ENCODE assay signal across 26 cellular contexts in genomic region chr4:52850406-52851119, GRCh38. TPM values are rescaled to one million over a fixed set of nuclear protein-coding genes. Genes with fewer than 3 reads are reported as not detected.
"Had no signal": no experiment of that assay in that cellular context is flagged by ENCODE, and none has a peak within 500 bp of the region (broad histone marks: within the 10 kb centered on the region; RNA-seq: fewer than 3 reads in every experiment).

No MANE protein-coding gene starts in this region.

- H2AFZ ChIP-seq: neural progenitor cell had no signal

- H3K9me3 Mint-ChIP-seq: memory B cell; naive B cell; natural killer cell treated with Interleukin-12 subunit alpha and Interleukin-12 subunit beta and Interleukin-15 and Interleukin-18, amount 100 ng/mL, for 72 hours; neural progenitor cell; stimulated activated memory B cell treated with anti-CD40 and anti-IgM and Interleukin-4, amounts not matched to agents 10 μg/mL and 1 μg/mL and 100 μg/mL, for 72 hours had no signal

- H3K36me3 ChIP-seq: gastrocnemius medialis, neural progenitor cell, sigmoid colon, spleen, tibial artery, upper lobe of left lung had no signal

- H3K27ac Mint-ChIP-seq: memory B cell; naive B cell; natural killer cell treated with Interleukin-12 subunit alpha and Interleukin-12 subunit beta and Interleukin-15 and Interleukin-18, amount 100 ng/mL, for 72 hours; neural progenitor cell; stimulated activated memory B cell treated with anti-CD40 and anti-IgM and Interleukin-4, amounts not matched to agents 10 μg/mL and 1 μg/mL and 100 μg/mL, for 72 hours had no signal

- DNase-seq: dorsolateral prefrontal cortex; effector CD4-positive, alpha-beta T cell; gastrocnemius medialis; head of caudate nucleus; kidney glomerular epithelial cell; left ventricle myocardium superior; naive B cell; psoas muscle; right cardiac atrium; sigmoid colon; spleen; stimulated activated CD4-positive, alpha-beta T cell treated with anti-CD3 and anti-CD28 coated beads, Interleukin-4, amount 100 ng/mL, for 4 hours; stimulated activated naive CD8-positive, alpha-beta T cell treated with anti-CD3 and anti-CD28 coated beads, Interleukin-15, Interleukin-2, amounts not matched to agents 100 U/mL and 50 U/mL, for 24 hours; substantia nigra; testis; tibial artery; upper lobe of left lung had no signal

- H3K4me1 Mint-ChIP-seq: memory B cell; naive B cell; stimulated activated memory B cell treated with anti-CD40 and anti-IgM and Interleukin-4, amounts not matched to agents 10 μg/mL and 1 μg/mL and 100 μg/mL, for 72 hours had no signal

- H3K9ac ChIP-seq: neural progenitor cell had no signal

- H3K4me3 Mint-ChIP-seq: memory B cell; naive B cell; natural killer cell treated with Interleukin-12 subunit alpha and Interleukin-12 subunit beta and Interleukin-15 and Interleukin-18, amount 100 ng/mL, for 72 hours; neural progenitor cell; stimulated activated memory B cell treated with anti-CD40 and anti-IgM and Interleukin-4, amounts not matched to agents 10 μg/mL and 1 μg/mL and 100 μg/mL, for 72 hours had no signal

- H3K9me3 ChIP-seq: gastrocnemius medialis, psoas muscle, sigmoid colon, spleen, testis, tibial artery, upper lobe of left lung had no signal

- H3K4me3 ChIP-seq: dorsolateral prefrontal cortex, gastrocnemius medialis, lung, neural progenitor cell, psoas muscle, sigmoid colon, spleen, testis, tibial artery, upper lobe of left lung had no signal

- H3K27me3 Mint-ChIP-seq: naive B cell; stimulated activated memory B cell treated with anti-CD40 and anti-IgM and Interleukin-4, amounts not matched to agents 10 μg/mL and 1 μg/mL and 100 μg/mL, for 72 hours had no signal

- H3K36me3 Mint-ChIP-seq: memory B cell; naive B cell; natural killer cell treated with Interleukin-12 subunit alpha and Interleukin-12 subunit beta and Interleukin-15 and Interleukin-18, amount 100 ng/mL, for 72 hours; neural progenitor cell; stimulated activated memory B cell treated with anti-CD40 and anti-IgM and Interleukin-4, amounts not matched to agents 10 μg/mL and 1 μg/mL and 100 μg/mL, for 72 hours had no signal

- FAIRE-seq: colon, islet of Langerhans, urothelium cell line had no signal

- H3K27me3 ChIP-seq: dorsolateral prefrontal cortex, gastrocnemius medialis, neural progenitor cell, sigmoid colon, spleen, testis, tibial artery, upper lobe of left lung had no signal

- H3K27ac ChIP-seq: dorsolateral prefrontal cortex, gastrocnemius medialis, neural progenitor cell, psoas muscle, sigmoid colon, spleen, testis, tibial artery, upper lobe of left lung had no signal

- H3K4me2 ChIP-seq: neural progenitor cell had no signal

RNA-seq across cellular contexts. Expression of gene RASL11B, which starts 11.6 kb away (rescaled TPM):
- total RNA-seq: glomerular endothelial cell; natural killer cell treated with Interleukin-12 subunit alpha and Interleukin-12 subunit beta and Interleukin-15 and Interleukin-18, amount 100 ng/mL, for 72 hours had no signal
